14 cellular contexts compared by ENCODE assay signal in genomic region chr12:100913872-100914600, GRCh38.
DNase-seq lines count a peak whose midpoint lies in the region; ATAC-seq and TF ChIP-seq lines count a peak whose summit lies in the region.
"Had no signal": no experiment of that assay in that cellular context is flagged by ENCODE, and none has a peak within 500 bp of the region (broad histone marks: within the 10 kb centered on the region; RNA-seq: fewer than 3 reads in every experiment).

No MANE protein-coding gene starts in this region.

- H3K4me2 ChIP-seq in smooth muscle cell = peak overlapping the region; percentile 29

- H3K27ac ChIP-seq in smooth muscle cell (ENCODE audit: low read depth) = peak overlapping the region; percentile 53
- H3K27ac ChIP-seq: C4-2B had no signal

- no peaks in the 10 kb centered on the region for H4K20me1 ChIP-seq in smooth muscle cell (ENCODE audit: low read depth)

- H3K9me3 ChIP-seq in smooth muscle cell (replicated peaks; ENCODE audit: low read depth) = no peaks in the 10 kb centered on the region

- peak; percentile 4 for DNase-seq in BJ (ENCODE audit: low read depth)
- peak; percentile 8 for DNase-seq in LHCN-M2 (ENCODE audit: low read depth)
- DNase-seq in fibroblast of the aortic adventitia (ENCODE audit: low read depth) = peak; percentile 72
- no peak for DNase-seq in smooth muscle cell (lab: John Stamatoyannopoulos, UW; ENCODE audit: unreplicated experiment)
- DNase-seq in T-helper 9 cell = no peak
- DNase-seq in SW480 (ENCODE audit: low spot score) = no peak
- DNase-seq in activated CD4-positive, alpha-beta T cell treated with anti-CD3 and anti-CD28 coated beads for 4 hours = no peak
- DNase-seq: COR-L47, NCI-H1436, NCI-H2081, NCI-H526, SW 1271 had no signal

- 56% methylated on average over 4 of the region's 4 CpGs for WGBS in smooth muscle cell (ENCODE audit: low lambda C conversion rate)

- no peak for TF ChIP-seq CTCF in BJ (IDR thresholded peaks at IDR 0.05; ENCODE audit: insufficient read depth, low read depth, low read length)
- no peak for TF ChIP-seq CTCF in fibroblast of the aortic adventitia (IDR thresholded peaks at IDR 0.05; ENCODE audit: insufficient read depth, low read length)
- TF ChIP-seq CTCF in smooth muscle cell (IDR thresholded peaks at IDR 0.05; ENCODE audit: borderline replicate concordance, insufficient read depth, poor library complexity, severe bottlenecking) = no peak

- no peak overlapping the region for H3K9ac ChIP-seq in smooth muscle cell (ENCODE audit: low read depth)

- H3K4me3 ChIP-seq in BJ (ENCODE audit: low read depth, low read length) = no peak overlapping the region
- H3K4me3 ChIP-seq in fibroblast of the aortic adventitia (ENCODE audit: low read depth, low read length) = no peak overlapping the region
- no peak overlapping the region for H3K4me3 ChIP-seq in smooth muscle cell

- H3F3A ChIP-seq in smooth muscle cell (ENCODE audit: low read depth) = no peaks in the 10 kb centered on the region

- no peak overlapping the region for H2AFZ ChIP-seq in smooth muscle cell (ENCODE audit: low read depth)

- H3K4me1 ChIP-seq in smooth muscle cell (ENCODE audit: low read depth) = no peaks in the 10 kb centered on the region

- no peak for ATAC-seq in GM21360 (IDR thresholded peaks at IDR 0.05; ENCODE audit: unreplicated experiment)

- POLR2A ChIA-PET in BJ (lab: Charles Lee) = no interaction called here

- H3K27me3 ChIP-seq in BJ (ENCODE audit: control insufficient read depth, insufficient read depth, low read length) (no peaks in the 10 kb centered on the region), smooth muscle cell (ENCODE audit: low read depth) (no peaks in the 10 kb centered on the region)

- no peaks in the 10 kb centered on the region for H3K36me3 ChIP-seq in BJ (ENCODE audit: control insufficient read depth, insufficient read depth, low read length)
- no peaks in the 10 kb centered on the region for H3K36me3 ChIP-seq in smooth muscle cell (ENCODE audit: low read depth)

- no peaks in the 10 kb centered on the region for H3K79me2 ChIP-seq in smooth muscle cell (ENCODE audit: low read depth)

- CTCF ChIA-PET in BJ (lab: Yijun Ruan, JAX) = interaction anchor here (0.7 to 1.9 kb wide), 3 partner anchors 9 to 51 kb away, joined by 3 to 6 read pairs (median 3); no protein-coding TSS in a partner anchor

Comparison
In these comparisons a context has a peak if more than half of its experiments do, and no peak if none do; other contexts are left out.
1. DNase-seq: peak in BJ (single experiment), LHCN-M2 (single experiment) and fibroblast of the aortic adventitia (single experiment); none in smooth muscle cell (single experiment), T-helper 9 cell (single experiment), SW480 (single experiment) and activated CD4-positive, alpha-beta T cell treated with anti-CD3 and anti-CD28 coated beads for 4 hours (0 of 2).